Comparison of ENCODE assay signal across 10 cellular contexts in genomic region chr1:58805716-58806571, GRCh38. TPM values are rescaled to one million over a fixed set of nuclear protein-coding genes. Genes with fewer than 3 reads are reported as not detected.
DNase-seq lines count a peak whose midpoint lies in the region; ATAC-seq, FAIRE-seq and TF ChIP-seq lines count a peak whose summit lies in the region.
"Had no signal": no experiment of that assay in that cellular context is flagged by ENCODE, and none has a peak within 500 bp of the region (broad histone marks: within the 10 kb centered on the region; RNA-seq: fewer than 3 reads in every experiment).

No MANE protein-coding gene starts in this region.

- no peak for TF ChIP-seq EP300 in H1 (IDR thresholded peaks at IDR 0.05; ENCODE audit: borderline replicate concordance in 1 of 2, low read depth in 2 of 2, low read length in 2 of 2)

- TF ChIP-seq RAD21 in H1 (IDR thresholded peaks at IDR 0.05 in 1 of 2, conservative IDR thresholded peaks at IDR 0.05 in 1 of 2; ENCODE audit: low read depth in 2 of 2, low read length in 2 of 2): no peak

- H2AK5ac ChIP-seq in H1 (ENCODE audit: low read depth, low read length): no peak overlapping the region

- WGBS in H1 (ENCODE audit: extremely low coverage in 1 of 2, insufficient coverage in 1 of 2, insufficient read length in 1 of 2, insufficient replicate concordance in 2 of 2, low coverage in 1 of 2, low lambda C conversion rate in 2 of 2, missing lambda C conversion rate in 1 of 2), 2 experiments: 94% methylated on average over 11 of the region's 11 CpGs; no CpG with 5 or more reads in 1 of the 2 experiments
- WGBS in thyroid gland, 2 donors: 91 to 93% methylated on average over 11 of the region's 11 CpGs

- H2BK20ac ChIP-seq in H1 (ENCODE audit: low read length): 0 out of 2 replicates have a peak overlapping the region, but pooled peaks have one; percentile 21

- no peak overlapping the region for H4K91ac ChIP-seq in H1 (replicated peaks; ENCODE audit: insufficient read length, low read length)

- no peaks in the 10 kb centered on the region for H3K79me1 ChIP-seq in H1 (ENCODE audit: low read depth, low read length)

- POLR2A ChIA-PET in H1 (lab: Charles Lee; ENCODE audit: partially characterized antibody): no interaction called here

- H4K20me1 ChIP-seq in H1 (replicated peaks in 1 of 2; ENCODE audit: control insufficient read depth in 1 of 2, insufficient read depth in 2 of 2, low read length in 2 of 2): no peaks in the 10 kb centered on the region

- H3K18ac ChIP-seq in H1 (ENCODE audit: extremely low read depth, low read length): no peak overlapping the region

- intact Hi-C loops in left lung (cut with DNase I): no loop called here
- intact Hi-C loops in thyroid gland (cut with DNase I): no loop called here

- H3K4ac ChIP-seq in H1 (replicated peaks; ENCODE audit: insufficient read length, low read depth, low read length): no peak overlapping the region

- FAIRE-seq in H1 (lab: Jason Lieb, UNC): no peak

- in situ Hi-C loops in GM13976 (cut with MboI; ENCODE audit: low sequenced_read_pairs, unreplicated experiment): no loop called here

- no peak overlapping the region for H4K5ac ChIP-seq in H1 (ENCODE audit: insufficient read length, low read depth, low read length)

- H3K36me3 ChIP-seq in H1 (ENCODE audit: control insufficient read depth in 2 of 4, insufficient read depth in 4 of 4, low read length in 3 of 4) (no peaks in the 10 kb centered on the region), left lung (no peaks in the 10 kb centered on the region), thyroid gland (no peaks in the 10 kb centered on the region)

- H3K23me2 ChIP-seq in H1 (ENCODE audit: low read depth, low read length): no peaks in the 10 kb centered on the region; the same call in 1 of the 2 replicates

- DNase-seq in H1 (ENCODE audit: low read depth in 1 of 2, low spot score in 2 of 2): no peak
- no peak for DNase-seq in left lung
- DNase-seq in thyroid gland: no peak
- DNase-seq in GM13976 (ENCODE audit: low spot score): no peak
- no peak for DNase-seq in GM03348 (ENCODE audit: low spot score)
- DNase-seq: DND-41, left ventricle myocardium superior had no signal

- no peak overlapping the region for H2BK12ac ChIP-seq in H1 (ENCODE audit: low read depth, low read length)

- CTCF ChIA-PET in H1 (lab: Charles Lee; ENCODE audit: partially characterized antibody): interaction anchor here (0.6 to 3.7 kb wide), 4 partner anchors 20 to 523 kb away, joined by 3 to 9 read pairs (median 3); no protein-coding TSS in a partner anchor

- H3K9me3 ChIP-seq in H1 (ENCODE audit: insufficient read depth in 2 of 2, low read depth in 1 of 2, low read length in 1 of 2): no peaks in the 10 kb centered on the region
- H3K9me3 ChIP-seq in left lung: no peaks in the 10 kb centered on the region
- H3K9me3 ChIP-seq in thyroid gland: no peaks in the 10 kb centered on the region

- H2BK15ac ChIP-seq in H1 (ENCODE audit: low read length): no peak overlapping the region

- no peak overlapping the region for H3K4me2 ChIP-seq in H1 (ENCODE audit: insufficient read depth in 1 of 2, low read depth in 2 of 2, low read length in 2 of 2)

- H3K23ac ChIP-seq in H1 (ENCODE audit: insufficient read length): no peak overlapping the region

- H3K56ac ChIP-seq in H1 (replicated peaks; ENCODE audit: insufficient read length, low read depth, low read length): no peak overlapping the region

- H3K4me3 ChIP-seq in H1 (ENCODE audit: extremely low read depth in 1 of 4, insufficient read depth in 2 of 4, low read depth in 3 of 4, low read length in 4 of 4) (no peak overlapping the region), left lung (no peak overlapping the region), thyroid gland (replicated peaks in 1 of 3) (no peak overlapping the region)

- no peak overlapping the region for H4K8ac ChIP-seq in H1 (ENCODE audit: extremely low read depth, insufficient read depth, low read length)

- TF ChIP-seq POLR2A in H1 (IDR thresholded peaks at IDR 0.05; ENCODE audit: control extremely low read depth in 1 of 2, low read depth in 2 of 2, low read length in 2 of 2) (no peak), thyroid gland (IDR thresholded peaks at IDR 0.05) (no peak)

- H3K9ac ChIP-seq in H1 (replicated peaks in 1 of 4; ENCODE audit: extremely low read depth in 1 of 4, low read depth in 3 of 4, low read length in 3 of 4): no peak overlapping the region

- no peak overlapping the region for H2AFZ ChIP-seq in H1 (ENCODE audit: low read length)

- H3K14ac ChIP-seq in H1 (ENCODE audit: insufficient read length): no peak overlapping the region

- ATAC-seq in GM18867 (IDR thresholded peaks at IDR 0.05; ENCODE audit: unreplicated experiment) (peak; percentile 77), GM21528 (IDR thresholded peaks at IDR 0.05; ENCODE audit: low FRiP score, unreplicated experiment) (peak; percentile 60), HG03196 (IDR thresholded peaks at IDR 0.05; ENCODE audit: unreplicated experiment) (peak; percentile 60), left lung (no peak)
- ATAC-seq: left ventricle myocardium superior had no signal

- TF ChIP-seq CTCF in H1 (IDR thresholded peaks at IDR 0.05; ENCODE audit: control extremely low read depth in 1 of 3, insufficient read depth in 1 of 3, low read depth in 1 of 3, low read length in 3 of 3) (no peak), left lung (IDR thresholded peaks at IDR 0.05) (no peak), thyroid gland (IDR thresholded peaks at IDR 0.05) (no peak), GM13976 (IDR thresholded peaks at IDR 0.05; ENCODE audit: borderline replicate concordance, control extremely low read depth, extremely low read depth, insufficient read depth, missing control alignments) (no peak)

- H3K4me1 ChIP-seq in H1 (replicated peaks in 1 of 4; ENCODE audit: control insufficient read depth in 3 of 4, insufficient read depth in 4 of 4, low read length in 3 of 4) (peaks cover 0 to 2% (median 0%) of the 10 kb centered on the region in 4 experiments; a peak in 2 of 7 replicates), left lung (peaks cover 3 to 10% of the 10 kb centered on the region in 2 donors), thyroid gland (peaks cover 4 to 7% of the 10 kb centered on the region in 2 donors)

- H2BK5ac ChIP-seq in H1 (ENCODE audit: low read depth, low read length): no peak overlapping the region

- H3K79me2 ChIP-seq in H1 (ENCODE audit: control insufficient read depth in 1 of 2, insufficient read depth in 2 of 2, low read length in 2 of 2): no peaks in the 10 kb centered on the region

- H3K27me3 ChIP-seq in H1 (replicated peaks in 1 of 4; ENCODE audit: control insufficient read depth in 3 of 4, extremely low read depth in 1 of 4, insufficient read depth in 3 of 4, low read length in 3 of 4) (no peaks in the 10 kb centered on the region), left lung (no peaks in the 10 kb centered on the region), thyroid gland (no peaks in the 10 kb centered on the region)

- no peak overlapping the region for H2BK120ac ChIP-seq in H1 (replicated peaks; ENCODE audit: low read depth, low read length)

- H3K27ac ChIP-seq in H1 (ENCODE audit: low read depth, low read length) (no peak overlapping the region), left lung (no peak overlapping the region), thyroid gland (no peak overlapping the region)

TF ChIP-seq in H1, 55 proteins besides CTCF, POLR2A, EP300 and RAD21:
- TF ChIP-seq JUND (IDR thresholded peaks at IDR 0.05; ENCODE audit: low read length): no peak
- TF ChIP-seq SUZ12 (IDR thresholded peaks at IDR 0.05; ENCODE audit: low read length): no peak

RNA-seq across cellular contexts. Expression of gene JUN, which starts 22.1 kb away (rescaled TPM):
- total RNA-seq in H1 (2021; fragmentation: NEBNext Ultra II Directional; extraction: Animal tissue kit (Norgen Biotek cat#: 25700)): 10.9 and 13.5 TPM in 2 replicates
- polyA plus RNA-seq in H1 (2011; rRNA removed): 4.4 and 6.6 TPM in 2 replicates
- 7.0 TPM for polyA plus RNA-seq in H1 (2011; cell fraction: cytosol; rRNA removed)
- 11.3 TPM for polyA plus RNA-seq in H1 (2011; cell fraction: nucleus; rRNA removed)
- polyA plus RNA-seq in H1 (2012, experiment 1 of 2): 5.0 to 9.8 TPM (median 6.1 TPM) in 4 replicates
- 6.6 TPM for polyA plus RNA-seq in H1 (2012, experiment 2 of 2)
- polyA plus RNA-seq in H1 (2013, experiment 1 of 2): 4.8 TPM
- 5.4 TPM for polyA plus RNA-seq in H1 (2013, experiment 2 of 2)
- 2.9 and 5.5 TPM in 2 replicates for polyA minus RNA-seq in H1 (2011; rRNA and poly(A)+ RNA removed)
- 7.0 TPM for polyA minus RNA-seq in H1 (2011; cell fraction: cytosol; rRNA and poly(A)+ RNA removed)
- 55.3 TPM for polyA minus RNA-seq in H1 (2011; cell fraction: nucleus; rRNA and poly(A)+ RNA removed)
- total RNA-seq in left lung: 100 to 1,000 TPM; 102 to 135 TPM
- total RNA-seq in thyroid gland: 100 to 1,000 TPM; 124 to 283 (median 133) TPM
